In genomic region chr6:154509421-154510143, GRCh38 we compare ENCODE assay signal across 8 cellular contexts. TPM values are rescaled to one million over a fixed set of nuclear protein-coding genes. Genes with fewer than 3 reads are reported as not detected.
DNase-seq lines count a peak whose midpoint lies in the region; TF ChIP-seq lines count a peak whose summit lies in the region.

No MANE protein-coding gene starts in this region.

- H3K4me1 ChIP-seq in thymus (ENCODE audit: control insufficient read depth, insufficient read depth, low read length): peaks cover 8% of the 10 kb centered on the region

- peaks cover 14% of the 10 kb centered on the region for H3K27me3 ChIP-seq in thymus (ENCODE audit: control insufficient read depth, insufficient read depth)

- intact Hi-C loops in lower leg skin (cut with DNase I; ENCODE audit: low total_unique reads): no loop called here

- WGBS in lower leg skin, 2 donors: 1% methylated on average over 36 to 55 of the region's 55 CpGs
- under 1% methylated on average over 55 of the region's 55 CpGs for WGBS in thymus

- H3K4me3 ChIP-seq in HFF-Myc (replicated peaks; ENCODE audit: low read depth, low read length) (peak overlapping the region; percentile 89), lower leg skin (ENCODE audit: low read depth, poor library complexity, severe bottlenecking) (peak overlapping the region; percentile 56), thymus (ENCODE audit: low read length) (peak overlapping the region; percentile 62)

- no peaks in the 10 kb centered on the region for H3K9me3 ChIP-seq in thymus (ENCODE audit: control insufficient read depth)

- no peak for TF ChIP-seq CTCF in HFF-Myc (IDR thresholded peaks at IDR 0.05; ENCODE audit: low read depth, low read length, missing control alignments)
- TF ChIP-seq CTCF in lower leg skin (IDR thresholded peaks at IDR 0.05): no peak

- H3K27ac ChIP-seq in caudate nucleus (ENCODE audit: low read depth, low read length) (peak overlapping the region; percentile 83), thymus (ENCODE audit: low read depth) (peak overlapping the region; percentile 69)

- DNase-seq in DMS 273 (lab: John Stamatoyannopoulos, UW; ENCODE audit: unreplicated experiment): peak; percentile 65
- DNase-seq in DMS 273 treated with DMSO at 0.1 percent for 48 hours (lab: John Stamatoyannopoulos, UW): no peak
- no peak for DNase-seq in HFF-Myc (ENCODE audit: extremely low read depth, low read depth)
- peak; percentile 42 for DNase-seq in NCI-H526 treated with DMSO at 0.1 percent for 48 hours (lab: John Stamatoyannopoulos, UW)
- DNase-seq in caudate nucleus (lab: John Stamatoyannopoulos, UW): peak in 25 of 61 donors; percentile 11 to 76 (median 49)
- peak in 1 of 2 donors; percentile 87 for DNase-seq in lower leg skin (ENCODE audit: low spot score in 2 of 2)
- no peak for DNase-seq in NCI-H2196 (lab: John Stamatoyannopoulos, UW; ENCODE audit: unreplicated experiment)

- no peak for TF ChIP-seq POLR2A in lower leg skin (IDR thresholded peaks at IDR 0.05)

- no peaks in the 10 kb centered on the region for H3K36me3 ChIP-seq in thymus (ENCODE audit: control insufficient read depth, insufficient read depth)

RNA-seq across cellular contexts. Expression of gene CNKSR3, which starts 0.9 kb away (rescaled TPM):
- 10 to 100 TPM in 1 of 4 donors, 1 to 10 TPM in 3; 8.8 to 11.1 (median 9.4) TPM for total RNA-seq in lower leg skin
- polyA plus RNA-seq in thymus: 8.2 TPM

Comparison
In these comparisons a context has a peak if more than half of its experiments do, and no peak if none do; other contexts are left out.
1. DNase-seq: peak in DMS 273 (single experiment) and NCI-H526 treated with DMSO at 0.1 percent for 48 hours (single experiment); none in DMS 273 treated with DMSO at 0.1 percent for 48 hours (single experiment), HFF-Myc (single experiment) and NCI-H2196 (single experiment).
2. Peak in every context shown above with its lines, with median percentiles within 50 percentile points of each other: H3K4me3 ChIP-seq.